Comparison of ENCODE assay signal across 14 cellular contexts in the genomic region with DNA sequence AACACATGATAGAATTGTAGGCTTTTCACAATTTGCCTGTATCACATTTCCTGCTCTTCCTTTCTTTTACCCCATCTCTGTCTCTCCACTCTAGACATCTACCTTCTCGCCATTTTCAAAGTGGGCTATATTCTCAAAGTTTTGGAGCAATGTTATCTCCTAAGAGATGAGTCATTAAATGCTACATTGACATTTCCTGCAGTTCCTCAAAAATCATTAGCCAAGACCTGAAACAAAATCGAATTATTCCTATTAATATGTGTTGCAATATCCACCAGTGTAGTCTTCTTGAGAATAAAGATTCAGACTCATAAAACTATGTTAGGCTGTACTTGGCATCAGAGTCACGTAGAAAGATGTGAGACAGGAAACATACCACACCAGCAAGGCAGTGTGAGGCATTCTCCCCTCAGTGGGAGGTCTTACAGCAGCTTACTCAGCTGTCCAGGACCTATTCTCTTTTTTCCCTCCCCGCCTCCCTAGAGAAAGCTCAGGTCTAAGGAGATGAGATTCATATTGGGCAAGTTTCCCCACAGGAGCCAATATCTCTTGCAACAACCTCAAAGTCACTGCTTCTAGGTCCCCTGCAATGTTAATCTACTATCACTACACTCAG. TPM values are rescaled to one million over a fixed set of nuclear protein-coding genes. Genes with fewer than 3 reads are reported as not detected.
DNase-seq lines count a peak whose midpoint lies in the region; ATAC-seq, FAIRE-seq and TF ChIP-seq lines count a peak whose summit lies in the region.
"Had no signal": no experiment of that assay in that cellular context is flagged by ENCODE, and none has a peak within 500 bp of the region (broad histone marks: within the 10 kb centered on the region; RNA-seq: fewer than 3 reads in every experiment).

No MANE protein-coding gene starts in this region.

- 58% methylated on average over 4 of the region's 4 CpGs for WGBS in A549 (ENCODE audit: missing lambda C conversion rate)

- H3K27me3 ChIP-seq in HUES48 (ENCODE audit: control insufficient read depth, insufficient read depth, low read length), result no peaks in the 10 kb centered on the region

- DNase-seq in A549 (ENCODE audit: low read depth in 1 of 2, low spot score in 1 of 2), result no peak
- peak; percentile 80 for DNase-seq in brain pericyte (ENCODE audit: low read depth, low spot score)
- peak; percentile 53 for DNase-seq in kidney glomerular epithelial cell (lab: John Stamatoyannopoulos, UW)
- no peak for DNase-seq in MV-4-11 (lab: John Stamatoyannopoulos, UW)
- no peak for DNase-seq in NCI-H82 treated with DMSO at 0.1 percent for 48 hours (lab: John Stamatoyannopoulos, UW; ENCODE audit: unreplicated experiment)
- DNase-seq in GM19238 (ENCODE audit: insufficient read length, low spot score), result no peak
- DNase-seq: immature natural killer cell, Karpas-422, NCI-H524 treated with DMSO at 0.1 percent for 48 hours, occipital lobe had no signal

- ATAC-seq in A549, result no peak
- no peak for ATAC-seq in GM19351 (IDR thresholded peaks at IDR 0.05; ENCODE audit: unreplicated experiment)

- H3K9me3 ChIP-seq in A549 (no peaks in the 10 kb centered on the region), HUES48 (ENCODE audit: control insufficient read depth, insufficient read depth, low read length) (no peaks in the 10 kb centered on the region)

- H3K4me3 ChIP-seq in A549 (no peak overlapping the region), HUES48 (ENCODE audit: low read depth, low read length) (peak overlapping the region; percentile 9; the same call in 1 of the 2 replicates)

- POLR2A ChIA-PET in A549 (lab: Yijun Ruan, JAX), result no interaction called here

- no peak for TF ChIP-seq EP300 in A549 (IDR thresholded peaks at IDR 0.05)

- CTCF ChIA-PET in A549 (lab: Yijun Ruan, JAX), result no interaction called here

- no peaks in the 10 kb centered on the region; the same call in 2 of the 3 replicates for H3K4me1 ChIP-seq in A549
- peaks cover 17% of the 10 kb centered on the region for H3K4me1 ChIP-seq in HUES48 (ENCODE audit: control insufficient read depth, insufficient read depth, low read length)

- no peak overlapping the region for H3K9ac ChIP-seq in HUES48 (ENCODE audit: low read depth, low read length)

- H3K4me2 ChIP-seq in A549, result no peak overlapping the region

- TF ChIP-seq POLR2A in A549 (IDR thresholded peaks at IDR 0.05; ENCODE audit: low read length), result no peak

- TF ChIP-seq RAD21 in A549 (conservative IDR thresholded peaks at IDR 0.05 in 1 of 2, IDR thresholded peaks at IDR 0.05 in 1 of 2), result no peak

- H3K27ac ChIP-seq in A549 (no peak overlapping the region), HUES48 (ENCODE audit: low read depth, low read length) (peak overlapping the region; percentile 29)

- H3K36me3 ChIP-seq in HUES48 (ENCODE audit: control insufficient read depth, insufficient read depth, low read length), result no peaks in the 10 kb centered on the region

- no peak for TF ChIP-seq CTCF in A549 (IDR thresholded peaks at IDR 0.05)

- FAIRE-seq in A549 (lab: Jason Lieb, UNC), result no peak
- FAIRE-seq: colon, TTC549 had no signal

TF ChIP-seq in A549, 52 proteins besides CTCF, POLR2A, EP300 and RAD21:
- TF ChIP-seq JUNB (IDR thresholded peaks at IDR 0.05) (no peak), SMC3 (IDR thresholded peaks at IDR 0.05) (no peak), MAFK (IDR thresholded peaks at IDR 0.05; ENCODE audit: partially characterized antibody) (peak; percentile 30), HMGXB4 (CRISPR knock-in tag; IDR thresholded peaks at IDR 0.05; ENCODE audit: borderline replicate concordance) (no peak)
- TF ChIP-seq, protein P1, sequence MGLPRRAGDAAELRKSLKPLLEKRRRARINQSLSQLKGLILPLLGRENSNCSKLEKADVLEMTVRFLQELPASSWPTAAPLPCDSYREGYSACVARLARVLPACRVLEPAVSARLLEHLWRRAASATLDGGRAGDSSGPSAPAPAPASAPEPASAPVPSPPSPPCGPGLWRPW (IDR thresholded peaks at IDR 0.05), result no peak

RNA-seq across cellular contexts. Expression of gene FRRS1, which starts 38.8 kb away (rescaled TPM):
- 4.9 and 6.0 TPM in 2 replicates for polyA plus RNA-seq in A549 (2011; rRNA removed)
- polyA plus RNA-seq in A549 (2012; cell fraction: cytosol; rRNA removed), result 0.56 and 0.65 TPM in 2 replicates
- 0.48 and 0.58 TPM in 2 replicates for polyA plus RNA-seq in A549 (2012; cell fraction: nucleus; rRNA removed)
- 2.0 to 2.4 TPM (median 2.2 TPM) in 3 replicates for polyA plus RNA-seq in A549 (2017; fragmentation: RNase III; extraction: RNeasy Plus Mini Kit Qiagen cat#74134 plus additional on column Dnase treatment)
- polyA minus RNA-seq in A549 (2011; rRNA and poly(A)+ RNA removed), result 8.2 and 9.1 TPM in 2 replicates

Comparison
In these comparisons a context has a peak if more than half of its experiments do, and no peak if none do; other contexts are left out.
1. DNase-seq: peak in brain pericyte (single experiment) and kidney glomerular epithelial cell (single experiment); none in A549 (0 of 2), MV-4-11 (single experiment), NCI-H82 treated with DMSO at 0.1 percent for 48 hours (single experiment) and GM19238 (single experiment).